In the genomic region with DNA sequence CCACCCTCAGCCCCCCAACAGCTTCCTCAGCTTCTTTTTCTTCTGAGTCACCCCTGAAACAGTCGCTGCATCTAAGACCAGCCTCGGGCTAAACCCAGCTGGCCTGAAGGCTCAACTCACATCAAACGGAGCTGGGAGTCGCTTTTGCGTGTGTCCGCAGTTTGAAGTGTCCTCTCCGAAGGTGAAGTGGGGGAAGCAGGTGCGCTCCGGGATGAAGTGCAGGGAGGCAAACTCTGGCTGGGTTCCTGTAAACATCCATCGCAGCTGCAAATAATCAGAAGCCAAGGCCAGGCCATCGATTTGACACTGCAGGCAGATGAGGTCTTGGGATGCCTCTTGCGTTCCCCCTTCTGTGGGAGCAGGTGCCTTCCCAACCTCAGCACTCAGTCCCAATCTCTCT, we compare ENCODE assay signal across 1 cellular context. TPM values are rescaled to one million over a fixed set of nuclear protein-coding genes. Genes with fewer than 3 reads are reported as not detected.
"Had no signal": no experiment of that assay in that cellular context is flagged by ENCODE, and none has a peak within 500 bp of the region (broad histone marks: within the 10 kb centered on the region; RNA-seq: fewer than 3 reads in every experiment).

No MANE protein-coding gene starts in this region.

RNA-seq across cellular contexts. Expression of a gene that starts 52.1 kb away (rescaled TPM):
- total RNA-seq: chondrocyte had no signal
